Comparison of ENCODE assay signal across 8 cellular contexts in the genomic region with DNA sequence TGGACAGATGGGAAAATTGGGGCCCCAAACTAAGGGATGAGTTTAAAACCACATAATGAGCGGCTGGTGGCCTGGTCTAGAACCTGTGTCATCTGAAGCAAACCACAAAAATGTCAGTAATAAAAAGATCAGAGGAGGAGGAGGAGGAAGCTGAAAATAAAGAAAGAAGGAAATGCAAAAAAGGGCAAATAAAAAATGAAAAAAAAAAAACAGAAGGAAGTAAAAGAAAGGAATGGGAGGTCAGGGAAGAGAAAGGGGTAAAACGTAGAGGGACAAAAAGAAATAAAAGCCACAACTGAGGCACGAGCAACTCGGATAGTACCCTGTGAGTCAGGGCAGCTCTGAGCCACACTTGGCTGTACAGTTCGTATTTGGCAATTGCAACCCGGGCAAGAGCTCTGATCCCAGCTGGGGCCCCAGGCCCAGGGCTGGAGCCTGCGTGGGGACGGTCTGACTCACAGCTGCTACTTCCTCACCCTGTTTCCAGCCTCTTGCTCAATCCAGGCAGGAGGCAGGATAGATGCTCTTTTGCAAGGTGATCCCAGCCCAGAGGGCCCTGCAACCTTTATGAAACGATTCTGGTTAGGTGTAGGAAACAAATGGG.
DNase-seq lines count a peak whose midpoint lies in the region; ATAC-seq and TF ChIP-seq lines count a peak whose summit lies in the region.

No MANE protein-coding gene starts in this region.

- H3K9me3 ChIP-seq in mucosa of descending colon = no peaks in the 10 kb centered on the region
- no peaks in the 10 kb centered on the region for H3K9me3 ChIP-seq in OCI-LY7 (ENCODE audit: low read length)

- intact Hi-C loops in dendritic cell treated with granulocyte-macrophage colony-stimulating factor and Interleukin-4, amounts not matched to agents 40 ng/mL and 50 ng/mL, for 4 days (cut with micrococcal nuclease) = no loop called here
- intact Hi-C loops in mucosa of descending colon (cut with DNase I, micrococcal nuclease) (no loop called here), OCI-LY7 (cut with micrococcal nuclease; ENCODE audit: unreplicated experiment) (no loop called here)

- no peak overlapping the region for H2AFZ ChIP-seq in OCI-LY7 (ENCODE audit: low read length)

- H3K79me2 ChIP-seq in OCI-LY7 (ENCODE audit: insufficient read depth, low read depth, low read length) = no peaks in the 10 kb centered on the region

- no peaks in the 10 kb centered on the region for H3K36me3 ChIP-seq in mucosa of descending colon (ENCODE audit: low read depth)
- no peaks in the 10 kb centered on the region for H3K36me3 ChIP-seq in OCI-LY7 (ENCODE audit: insufficient read depth, low read length)

- DNase-seq in AG10803 (ENCODE audit: low read depth) (peak; percentile 96), NCI-H226 (peak; percentile 98), mucosa of descending colon (peak; percentile 17 to 76 (median 46)), OCI-LY7 (ENCODE audit: low spot score) (no peak), NCI-H526 treated with DMSO at 0.1 percent for 48 hours (lab: John Stamatoyannopoulos, UW) (no peak), OCI-M2 (lab: John Stamatoyannopoulos, UW; ENCODE audit: unreplicated experiment) (no peak)

- H3K4me3 ChIP-seq in AG10803 (ENCODE audit: low read length) (no peak overlapping the region), mucosa of descending colon (no peak overlapping the region), OCI-LY7 (ENCODE audit: low read depth, low read length, poor library complexity, severe bottlenecking) (no peak overlapping the region)

- H4K20me1 ChIP-seq in OCI-LY7 (ENCODE audit: insufficient read depth, low read length) = no peaks in the 10 kb centered on the region

- CTCF ChIA-PET in OCI-LY7 (lab: Charles Lee; ENCODE audit: unreplicated experiment) = no interaction called here

- H3K27ac ChIP-seq in OCI-LY7 (ENCODE audit: low read depth, low read length, poor library complexity, severe bottlenecking) = no peak overlapping the region

- peaks cover 55% of the 10 kb centered on the region for H3K4me1 Mint-ChIP-seq in dendritic cell treated with granulocyte-macrophage colony-stimulating factor and Interleukin-4, amounts not matched to agents 40 ng/mL and 50 ng/mL, for 4 days (ENCODE audit: low read depth)

- H3K4me3 Mint-ChIP-seq in dendritic cell treated with granulocyte-macrophage colony-stimulating factor and Interleukin-4, amounts not matched to agents 40 ng/mL and 50 ng/mL, for 4 days = no peak overlapping the region

- no peak overlapping the region for H3K4me2 ChIP-seq in OCI-LY7 (ENCODE audit: low read length)

- BruUV-seq in OCI-LY7 (replicated peaks; lab: Mats Ljungman, UMichigan) = no TSS peak

- H3K4me1 ChIP-seq in mucosa of descending colon (ENCODE audit: low read depth) (peaks cover 5% of the 10 kb centered on the region), OCI-LY7 (ENCODE audit: insufficient read depth, low read length, poor library complexity, severe bottlenecking) (no peaks in the 10 kb centered on the region)

- TF ChIP-seq CTCF in AG10803 (conservative IDR thresholded peaks at IDR 0.05; ENCODE audit: low read length) (no peak), mucosa of descending colon (IDR thresholded peaks at IDR 0.05) (no peak), OCI-LY7 (conservative IDR thresholded peaks at IDR 0.05; ENCODE audit: low read length) (no peak)

- H3K27ac Mint-ChIP-seq in dendritic cell treated with granulocyte-macrophage colony-stimulating factor and Interleukin-4, amounts not matched to agents 40 ng/mL and 50 ng/mL, for 4 days = peak overlapping the region; percentile 1

- no peaks in the 10 kb centered on the region for H3K36me3 Mint-ChIP-seq in dendritic cell treated with granulocyte-macrophage colony-stimulating factor and Interleukin-4, amounts not matched to agents 40 ng/mL and 50 ng/mL, for 4 days (ENCODE audit: low read depth)

- ATAC-seq in mucosa of descending colon = peak; percentile 78
- no peak for ATAC-seq in HG03025 (IDR thresholded peaks at IDR 0.05; ENCODE audit: low FRiP score, unreplicated experiment)

- no peaks in the 10 kb centered on the region for H3K27me3 Mint-ChIP-seq in dendritic cell treated with granulocyte-macrophage colony-stimulating factor and Interleukin-4, amounts not matched to agents 40 ng/mL and 50 ng/mL, for 4 days

- no peaks in the 10 kb centered on the region for H3K9me2 ChIP-seq in OCI-LY7 (ENCODE audit: insufficient read depth, low read length)

- POLR2A ChIA-PET in OCI-LY7 (lab: Charles Lee) = interaction anchor here (0.6 kb wide), 1 partner anchor 567 kb away, joined by 4 read pairs; no protein-coding TSS in a partner anchor

- no peaks in the 10 kb centered on the region for H3K9me3 Mint-ChIP-seq in dendritic cell treated with granulocyte-macrophage colony-stimulating factor and Interleukin-4, amounts not matched to agents 40 ng/mL and 50 ng/mL, for 4 days

Comparison
In these comparisons a context has a peak if more than half of its experiments do, and no peak if none do; other contexts are left out.
1. DNase-seq: peak in AG10803 (single experiment), NCI-H226 (single experiment) and mucosa of descending colon (3 of 3); none in OCI-LY7 (single experiment), NCI-H526 treated with DMSO at 0.1 percent for 48 hours (single experiment) and OCI-M2 (single experiment).